In genomic region chr15:27549796-27550195, GRCh38 we compare ENCODE assay signal across 26 cellular contexts.
"Had no signal": no experiment of that assay in that cellular context is flagged by ENCODE, and none has a peak within 500 bp of the region (broad histone marks: within the 10 kb centered on the region; RNA-seq: fewer than 3 reads in every experiment).

No MANE protein-coding gene starts in this region.

- H3K27me3 Mint-ChIP-seq: activated CD4-positive, alpha-beta T cell treated with anti-CD3 and anti-CD28 coated beads, Interleukin-2, amount 10 ng/mL, durations not matched to agents 24 days and 14 days; activated CD8-positive, alpha-beta T cell treated with anti-CD3 and anti-CD28 coated beads for 36 hours; activated naive CD4-positive, alpha-beta T cell treated with anti-CD3 and anti-CD28 coated beads, Interleukin-2, amount 50 U/mL, for 24 hours; activated naive CD8-positive, alpha-beta T cell treated with anti-CD3 and anti-CD28 coated beads, Interleukin-2, amount 10 ng/mL, durations not matched to agents 7 days and 5 days; activated T-helper 17 cell treated with anti-CD3 and anti-CD28 coated beads, Interleukin-2, amount 50 U/mL, for 72 hours had no signal

- H3K4me3 Mint-ChIP-seq: activated CD4-positive, alpha-beta T cell treated with anti-CD3 and anti-CD28 coated beads, Interleukin-2, amount 10 ng/mL, durations not matched to agents 24 days and 14 days; activated CD8-positive, alpha-beta T cell treated with anti-CD3 and anti-CD28 coated beads for 36 hours; activated naive CD4-positive, alpha-beta T cell treated with anti-CD3 and anti-CD28 coated beads, Interleukin-2, amount 50 U/mL, for 24 hours; activated naive CD8-positive, alpha-beta T cell treated with anti-CD3 and anti-CD28 coated beads, Interleukin-2, amount 10 ng/mL, durations not matched to agents 7 days and 5 days; activated T-cell treated with anti-CD3 and anti-CD28 coated beads, Interleukin-2, amount 50 U/mL, for 72 hours; activated T-helper 17 cell treated with anti-CD3 and anti-CD28 coated beads, Interleukin-2, amount 50 U/mL, for 72 hours had no signal

- H3K9me3 Mint-ChIP-seq: activated naive CD4-positive, alpha-beta T cell treated with anti-CD3 and anti-CD28 coated beads, Interleukin-2, amount 50 U/mL, for 24 hours had no signal

- H3K27ac Mint-ChIP-seq: activated CD4-positive, alpha-beta T cell treated with anti-CD3 and anti-CD28 coated beads, Interleukin-2, amount 10 ng/mL, durations not matched to agents 24 days and 14 days; activated CD8-positive, alpha-beta T cell treated with anti-CD3 and anti-CD28 coated beads for 36 hours; activated naive CD4-positive, alpha-beta T cell treated with anti-CD3 and anti-CD28 coated beads, Interleukin-2, amount 50 U/mL, for 24 hours; activated naive CD8-positive, alpha-beta T cell treated with anti-CD3 and anti-CD28 coated beads, Interleukin-2, amount 10 ng/mL, durations not matched to agents 7 days and 5 days; activated T-cell treated with anti-CD3 and anti-CD28 coated beads, Interleukin-2, amount 50 U/mL, for 72 hours; activated T-helper 17 cell treated with anti-CD3 and anti-CD28 coated beads, Interleukin-2, amount 50 U/mL, for 72 hours had no signal

- H3K36me3 Mint-ChIP-seq: activated naive CD4-positive, alpha-beta T cell treated with anti-CD3 and anti-CD28 coated beads, Interleukin-2, amount 50 U/mL, for 24 hours; activated naive CD8-positive, alpha-beta T cell treated with anti-CD3 and anti-CD28 coated beads, Interleukin-2, amount 10 ng/mL, durations not matched to agents 7 days and 5 days had no signal

- DNase-seq: activated CD4-positive, alpha-beta T cell treated with anti-CD3 and anti-CD28 coated beads, Interleukin-2, amount 50 U/mL, for 4 hours; activated CD8-positive, alpha-beta T cell treated with anti-CD3 and anti-CD28 coated beads for 36 hours; activated effector memory CD4-positive, alpha-beta T cell treated with anti-CD3 and anti-CD28 coated beads, Interleukin-2, amount 50 U/mL, for 16 hours; activated naive CD4-positive, alpha-beta T cell; activated naive CD8-positive, alpha-beta T cell treated with anti-CD3 and anti-CD28 coated beads, Interleukin-2, amount 10 ng/mL, durations not matched to agents 7 days and 5 days; activated T-cell treated with anti-CD3 and anti-CD28 coated beads, Interleukin-2, amount 50 U/mL, for 1 hour; activated T-cell treated with anti-CD3 and anti-CD28 coated beads, Interleukin-2, amount 50 U/mL, for 72 hours; amygdala; Kasumi-1; KG1; MG63; NCI-H1048; NCI-H1436 treated with DMSO at 0.1 percent for 48 hours; NCI-H1694 treated with DMSO at 0.1 percent for 48 hours; NCI-H2029; NCI-H345; NK-92 treated with Interleukin-12 subunit alpha and Interleukin-12 subunit beta, amount 100 ng/mL, for 24 hours; PC-9; Right ventricle myocardium superior; SW 1271; T-helper 1 cell; T-helper 2 cell; T-helper 9 cell had no signal

- H3K4me1 Mint-ChIP-seq: activated CD4-positive, alpha-beta T cell treated with anti-CD3 and anti-CD28 coated beads, Interleukin-2, amount 10 ng/mL, durations not matched to agents 24 days and 14 days; activated naive CD4-positive, alpha-beta T cell treated with anti-CD3 and anti-CD28 coated beads, Interleukin-2, amount 50 U/mL, for 24 hours; activated naive CD8-positive, alpha-beta T cell treated with anti-CD3 and anti-CD28 coated beads, Interleukin-2, amount 10 ng/mL, durations not matched to agents 7 days and 5 days; activated T-helper 17 cell treated with anti-CD3 and anti-CD28 coated beads, Interleukin-2, amount 50 U/mL, for 72 hours had no signal
